29 cellular contexts compared by ENCODE assay signal in genomic region chr2:174668075-174668474, GRCh38.
DNase-seq lines count a peak whose midpoint lies in the region; ATAC-seq lines count a peak whose summit lies in the region.
"Had no signal": no experiment of that assay in that cellular context is flagged by ENCODE, and none has a peak within 500 bp of the region (broad histone marks: within the 10 kb centered on the region; RNA-seq: fewer than 3 reads in every experiment).

No MANE protein-coding gene starts in this region.

- H3K4me3 Mint-ChIP-seq in T-helper 1 cell treated with Interleukin-12 subunit alpha and Interleukin-12 subunit beta and Interleukin-4 antibody, amounts not matched to agents 30 μg/mL and 1 μg/mL, for 36 hours, result no peak overlapping the region
- H3K4me3 Mint-ChIP-seq: activated T-helper 1 cell treated with anti-CD3 and anti-CD28 coated beads, Interleukin-12 subunit alpha, Interleukin-12 subunit beta, Interleukin-2, Interleukin-4 antibody, amounts not matched to agents 30 ng/mL and 10 ng/mL and 1 ng/mL, durations not matched to agents 14 hours and 24 hours and 36 hours; CD4-positive, CD25-positive, alpha-beta regulatory T cell; WTC11 had no signal

- H3K36me3 Mint-ChIP-seq in T-helper 1 cell treated with Interleukin-12 subunit alpha and Interleukin-12 subunit beta and Interleukin-4 antibody, amounts not matched to agents 30 μg/mL and 1 μg/mL, for 36 hours (ENCODE audit: low read depth), result peaks cover 22% of the 10 kb centered on the region

- no peaks in the 10 kb centered on the region for H3K36me3 ChIP-seq in muscle layer of colon (ENCODE audit: insufficient read depth, low read length)
- H3K36me3 ChIP-seq: cardiac muscle cell, gastrocnemius medialis, suprapubic skin, uterus had no signal

- peak overlapping the region; percentile 47 for H3K27ac Mint-ChIP-seq in T-helper 1 cell treated with Interleukin-12 subunit alpha and Interleukin-12 subunit beta and Interleukin-4 antibody, amounts not matched to agents 30 μg/mL and 1 μg/mL, for 36 hours
- H3K27ac Mint-ChIP-seq: activated T-helper 1 cell treated with anti-CD3 and anti-CD28 coated beads, Interleukin-12 subunit alpha, Interleukin-12 subunit beta, Interleukin-2, Interleukin-4 antibody, amounts not matched to agents 30 ng/mL and 10 ng/mL and 1 ng/mL, durations not matched to agents 14 hours and 24 hours and 36 hours; WTC11 had no signal

- no peaks in the 10 kb centered on the region for H3K9me3 ChIP-seq in muscle layer of colon (ENCODE audit: low read length)
- H3K9me3 ChIP-seq: ascending aorta, gastrocnemius medialis, suprapubic skin, uterus had no signal

- DNase-seq in T-helper 1 cell (no peak), caudate nucleus (lab: John Stamatoyannopoulos, UW) (no peak), substantia nigra (lab: John Stamatoyannopoulos, UW) (no peak), NAMALWA (ENCODE audit: low spot score) (no peak)
- DNase-seq: 8988T; activated CD4-positive, alpha-beta T cell treated with anti-CD3 and anti-CD28 coated beads, Interleukin-2, amount 50 U/mL, for 1 hour; activated naive CD4-positive, alpha-beta T cell treated with anti-CD3 and anti-CD28 coated beads, Interleukin-2, amount 50 U/mL, for 16 hours; CD4-positive, CD25-positive, alpha-beta regulatory T cell; cortex of kidney; gastrocnemius medialis; Karpas-422; left cardiac atrium; NCI-H1694; NCI-H2171; NCI-H524; retina; stimulated activated CD4-positive, alpha-beta T cell treated with anti-CD3 and anti-CD28 coated beads, Interleukin-2, amount 100 ng/mL, for 48 hours; T1000; uterus had no signal

- H3K4me1 ChIP-seq in muscle layer of colon (ENCODE audit: insufficient read depth, low read length), result peaks cover 59% of the 10 kb centered on the region
- H3K4me1 ChIP-seq: uterus had no signal

- peaks cover 41% of the 10 kb centered on the region for H3K4me1 Mint-ChIP-seq in T-helper 1 cell treated with Interleukin-12 subunit alpha and Interleukin-12 subunit beta and Interleukin-4 antibody, amounts not matched to agents 30 μg/mL and 1 μg/mL, for 36 hours (ENCODE audit: low read depth)

- ATAC-seq in GM19397 (IDR thresholded peaks at IDR 0.05; ENCODE audit: unreplicated experiment), result no peak
- no peak for ATAC-seq in HG02759 (IDR thresholded peaks at IDR 0.05; ENCODE audit: unreplicated experiment)
- ATAC-seq: gastrocnemius medialis had no signal

- H3K4me3 ChIP-seq in muscle layer of colon (ENCODE audit: low read depth in 1 of 2, low read length in 2 of 2), result no peak overlapping the region
- H3K4me3 ChIP-seq: ascending aorta, cardiac muscle cell, gastrocnemius medialis, GM23248, suprapubic skin, uterus had no signal

- H3K9ac ChIP-seq in muscle layer of colon (ENCODE audit: low read length), result no peak overlapping the region

- peak overlapping the region; percentile 94 for H3K27ac ChIP-seq in caudate nucleus (ENCODE audit: low read depth, low read length)
- peak overlapping the region; percentile 22 for H3K27ac ChIP-seq in muscle layer of colon (ENCODE audit: low read depth, low read length)
- peak overlapping the region; percentile 95 for H3K27ac ChIP-seq in substantia nigra (ENCODE audit: low read depth, low read length, poor library complexity, severe bottlenecking)
- H3K27ac ChIP-seq: cardiac muscle cell, suprapubic skin had no signal

- peaks cover 16% of the 10 kb centered on the region for H3K9me3 Mint-ChIP-seq in T-helper 1 cell treated with Interleukin-12 subunit alpha and Interleukin-12 subunit beta and Interleukin-4 antibody, amounts not matched to agents 30 μg/mL and 1 μg/mL, for 36 hours

- no peaks in the 10 kb centered on the region for H3K27me3 ChIP-seq in muscle layer of colon (ENCODE audit: control insufficient read depth in 1 of 2, insufficient read depth in 2 of 2, low read length in 2 of 2)
- H3K27me3 ChIP-seq: ascending aorta, cardiac muscle cell, gastrocnemius medialis, suprapubic skin, uterus had no signal

- no peaks in the 10 kb centered on the region for H3K27me3 Mint-ChIP-seq in T-helper 1 cell treated with Interleukin-12 subunit alpha and Interleukin-12 subunit beta and Interleukin-4 antibody, amounts not matched to agents 30 μg/mL and 1 μg/mL, for 36 hours (ENCODE audit: low read depth)
- H3K27me3 Mint-ChIP-seq: CD4-positive, CD25-positive, alpha-beta regulatory T cell had no signal

Comparison
In these comparisons a context has a peak if more than half of its experiments do, and no peak if none do; other contexts are left out.
1. H3K27ac ChIP-seq: peak in every context shown above with its lines; median percentile 95 in substantia nigra; 94 in caudate nucleus; 22 in muscle layer of colon.